ENCODE assay signal across 29 cellular contexts in genomic region chr11:105693075-105693474, GRCh38.
"Had no signal": no experiment of that assay in that cellular context is flagged by ENCODE, and none has a peak within 500 bp of the region (broad histone marks: within the 10 kb centered on the region; RNA-seq: fewer than 3 reads in every experiment).

No MANE protein-coding gene starts in this region.

- H3K9me3 ChIP-seq: adrenal gland, ascending aorta, colonic mucosa, heart right ventricle, ovary, sigmoid colon, stomach, thyroid gland, upper lobe of left lung had no signal

- H3K4me1 ChIP-seq: adrenal gland, ascending aorta, colonic mucosa, foreskin keratinocyte, heart right ventricle, sigmoid colon, stomach, thyroid gland, upper lobe of left lung had no signal

- H3K27ac ChIP-seq: adrenal gland, ascending aorta, cardiac muscle cell, colonic mucosa, foreskin keratinocyte, heart right ventricle, ovary, sigmoid colon, stomach, thyroid gland, upper lobe of left lung had no signal

- FAIRE-seq: keratinocyte, small intestine, TTC549 had no signal

- H3K27me3 ChIP-seq: adrenal gland, ascending aorta, cardiac muscle cell, colonic mucosa, foreskin keratinocyte, heart right ventricle, ovary, sigmoid colon, stomach, thyroid gland, upper lobe of left lung had no signal

- H3K36me3 ChIP-seq: adrenal gland, ascending aorta, cardiac muscle cell, colonic mucosa, heart right ventricle, ovary, sigmoid colon, stomach, thyroid gland, upper lobe of left lung had no signal

- DNase-seq: activated CD4-positive, alpha-beta T cell treated with anti-CD3 and anti-CD28 coated beads for 1 hour; activated CD4-positive, alpha-beta T cell treated with anti-CD3 and anti-CD28 coated beads, Interleukin-2, amount 10 ng/mL, durations not matched to agents 7 days and 5 days; activated CD8-positive, alpha-beta memory T cell treated with anti-CD3 and anti-CD28 coated beads, Interleukin-2, amount 10 ng/mL, durations not matched to agents 7 days and 5 days; activated CD8-positive, alpha-beta T cell treated with anti-CD3 and anti-CD28 coated beads, Interleukin-2, amount 10 ng/mL, durations not matched to agents 7 days and 5 days; activated naive CD4-positive, alpha-beta T cell; activated T-cell treated with anti-CD3 and anti-CD28 coated beads, Interleukin-2, amount 50 U/mL, for 48 hours; adrenal gland; cerebellar nuclear complex; colonic mucosa; effector memory CD4-positive, alpha-beta T cell; foreskin keratinocyte; heart right ventricle; left colon; mammary epithelial cell; midbrain; naive thymus-derived CD4-positive, alpha-beta T cell; ovary; retina; sigmoid colon; small intestine; stimulated activated CD4-positive, alpha-beta T cell treated with anti-CD3 and anti-CD28 coated beads, Interleukin-4, amount 100 ng/mL, for 4 hours; stimulated activated CD8-positive, alpha-beta memory T cell treated with anti-CD3 and anti-CD28 coated beads, Interleukin-4, amount 100 ng/mL, for 48 hours; stomach; thyroid gland; upper lobe of left lung had no signal

- H3K4me3 ChIP-seq: adrenal gland, ascending aorta, cardiac muscle cell, colonic mucosa, heart right ventricle, ovary, sigmoid colon, stomach, thyroid gland, upper lobe of left lung had no signal
